Comparison of ENCODE assay signal across 14 cellular contexts in genomic region chr6:122744247-122744646, GRCh38. TPM values are rescaled to one million over a fixed set of nuclear protein-coding genes. Genes with fewer than 3 reads are reported as not detected.
DNase-seq lines count a peak whose midpoint lies in the region; ATAC-seq and TF ChIP-seq lines count a peak whose summit lies in the region.
"Not testable (repeated sequence)": the region's sequence is repeated elsewhere in the genome, so short reads cannot be mapped to it uniquely, and the experiment has no call there.
"Had no signal": no experiment of that assay in that cellular context is flagged by ENCODE, and none has a peak within 500 bp of the region (broad histone marks: within the 10 kb centered on the region; RNA-seq: fewer than 3 reads in every experiment).

No MANE protein-coding gene starts in this region.

- ATAC-seq in WTC11 (0 out of 2 replicates have a peak, but pooled peaks have one; percentile 32), psoas muscle (peak in 3 of 4 donors; percentile 54 to 82 (median 76))

- peaks cover 12% of the 10 kb centered on the region for H3K36me3 Mint-ChIP-seq in WTC11
- H3K36me3 Mint-ChIP-seq in endodermal cell (ENCODE audit: low read depth) = not testable (repeated sequence)

- intact Hi-C loops in psoas muscle (cut with DNase I) = not testable (repeated sequence)

- H3K9me3 Mint-ChIP-seq in WTC11 = peaks cover 30% of the 10 kb centered on the region
- peaks cover 34% of the 10 kb centered on the region for H3K9me3 Mint-ChIP-seq in endodermal cell

- TF ChIP-seq CTCF in AG10803 (conservative IDR thresholded peaks at IDR 0.05; ENCODE audit: low read length) (peak; percentile 49), GM12864 (IDR thresholded peaks at IDR 0.05; ENCODE audit: low read depth, low read length, missing control alignments) (peak; percentile 42), endodermal cell (conservative IDR thresholded peaks at IDR 0.05) (peak; percentile 62), psoas muscle (IDR thresholded peaks at IDR 0.05) (peak; percentile 43)
- TF ChIP-seq CTCF in WTC11 (IDR thresholded peaks at IDR 0.05) = not testable (repeated sequence)

- not testable (repeated sequence) for H3K27ac ChIP-seq in endodermal cell (ENCODE audit: low read depth, low read length)
- peak overlapping the region; percentile 68 for H3K27ac ChIP-seq in psoas muscle

- not testable (repeated sequence) for H3K4me3 Mint-ChIP-seq in WTC11, endodermal cell

- H3K36me3 ChIP-seq in endodermal cell (ENCODE audit: control insufficient read depth, insufficient read depth, low read length); psoas muscle (ENCODE audit: insufficient read depth in 1 of 2, low read depth in 1 of 2): not testable (repeated sequence)

- CTCF ChIA-PET in WTC11 (lab: Charles Lee) = interaction anchor here (0.9 to 2.9 kb wide), 15 partner anchors 10 to 252 kb away, joined by 3 to 47 read pairs (median 3); partner anchors contain the start of gene SMPDL3A

- H3K27me3 Mint-ChIP-seq in WTC11 (ENCODE audit: low read depth) (peaks cover 44% of the 10 kb centered on the region), endodermal cell (ENCODE audit: insufficient read depth) (peaks cover 30% of the 10 kb centered on the region)

- POLR2A ChIA-PET in WTC11 (lab: Charles Lee) = not testable (repeated sequence)

- not testable (repeated sequence) for H3K27ac Mint-ChIP-seq in WTC11, endodermal cell

- H3K4me3 ChIP-seq in AG10803 (ENCODE audit: low read length); GM12864 (ENCODE audit: low read depth, low read length); endodermal cell (ENCODE audit: low read length); psoas muscle: not testable (repeated sequence)

- DNase-seq in AG10803 (ENCODE audit: low read depth) = peak; percentile 42
- not testable (repeated sequence) for DNase-seq in GM12864 (ENCODE audit: low read depth); WTC11 (ENCODE audit: low spot score); endodermal cell; psoas muscle
- DNase-seq in Kasumi-1 (lab: John Stamatoyannopoulos, UW) = peak; percentile 48 to 57
- peak; percentile 14 to 52 for DNase-seq in NCI-H446 (lab: John Stamatoyannopoulos, UW)
- peak; percentile 9 for DNase-seq in kidney tubule cell (ENCODE audit: low spot score)

- H3K9ac ChIP-seq in endodermal cell (ENCODE audit: extremely low read depth, low read length, poor library complexity, severe bottlenecking) = not testable (repeated sequence)

- H3K4me1 Mint-ChIP-seq in WTC11, endodermal cell: not testable (repeated sequence)

- not testable (repeated sequence) for H3K27me3 ChIP-seq in endodermal cell (ENCODE audit: control insufficient read depth, insufficient read depth, low read length, poor library complexity, severe bottlenecking); psoas muscle (ENCODE audit: insufficient read depth in 3 of 3, low read length in 2 of 3)

- H3K9me3 ChIP-seq in endodermal cell (ENCODE audit: control insufficient read depth, low read length) = peaks cover 28% of the 10 kb centered on the region
- not testable (repeated sequence) for H3K9me3 ChIP-seq in psoas muscle

- not testable (repeated sequence) for H3K4me1 ChIP-seq in endodermal cell (ENCODE audit: control insufficient read depth, insufficient read depth, low read length); psoas muscle

- 42 to 86% methylated on average over 2 to 7 of the region's 8 CpGs for WGBS in endodermal cell (ENCODE audit: insufficient coverage in 1 of 2, insufficient read length in 1 of 2), 2 experiments
- WGBS in psoas muscle, 3 donors = 27 to 42% (median 40%) methylated on average over 8 of the region's 8 CpGs

RNA-seq across cellular contexts. Expression of gene FABP7, which starts 35.3 kb away (rescaled TPM):
- total RNA-seq in WTC11 (2021) (5.9 to 7.2 TPM (median 7.0 TPM) in 3 replicates), endodermal cell (1 to 10 TPM; 2.7 to 3.4 TPM), psoas muscle (10 to 100 TPM in 2 of 4 donors, 1 to 10 TPM in 2; 3.7 to 63.6 (median 27.1) TPM)
- 61.4 TPM for polyA plus RNA-seq in endodermal cell (2013, experiment 1 of 2)
- polyA plus RNA-seq in endodermal cell (2013, experiment 2 of 2) = 55.5 TPM
- 10 to 100 TPM in 2 of 3 donors, 1 to 10 TPM in 1; 7.1 to 42.1 (median 31.3) TPM for polyA plus RNA-seq in psoas muscle
- total RNA-seq: activated CD4-positive, alpha-beta T cell treated with anti-CD3 and anti-CD28 coated beads, Interleukin-2, amount 10 ng/mL, durations not matched to agents 24 days and 14 days; activated naive CD8-positive, alpha-beta T cell treated with anti-CD3 and anti-CD28 coated beads for 36 hours; esophagus mucosa; mucosa of gallbladder; Right ventricle myocardium inferior; T-helper 2 cell treated with Interferon-gamma antibody and Interleukin-4, amounts not matched to agents 100 ng/mL and 5 ng/mL, for 36 hours had no signal

RNA-seq across cellular contexts. Expression of gene SMPDL3A, which starts 44.8 kb away (rescaled TPM):
- total RNA-seq in WTC11 (2021) (2.0 to 2.8 TPM (median 2.1 TPM) in 3 replicates), endodermal cell (1 to 10 TPM; 2.8 to 3.2 TPM), psoas muscle (10 to 100 TPM; 15.1 to 38.4 (median 22.5) TPM)
- polyA plus RNA-seq in endodermal cell (2013, experiment 1 of 2) = 6.4 TPM
- 4.7 TPM for polyA plus RNA-seq in endodermal cell (2013, experiment 2 of 2)
- 10 to 100 TPM in 2 of 3 donors, 1 to 10 TPM in 1; 6.3 to 36.1 (median 35.2) TPM for polyA plus RNA-seq in psoas muscle
